8 cellular contexts compared by ENCODE assay signal in the genomic region with DNA sequence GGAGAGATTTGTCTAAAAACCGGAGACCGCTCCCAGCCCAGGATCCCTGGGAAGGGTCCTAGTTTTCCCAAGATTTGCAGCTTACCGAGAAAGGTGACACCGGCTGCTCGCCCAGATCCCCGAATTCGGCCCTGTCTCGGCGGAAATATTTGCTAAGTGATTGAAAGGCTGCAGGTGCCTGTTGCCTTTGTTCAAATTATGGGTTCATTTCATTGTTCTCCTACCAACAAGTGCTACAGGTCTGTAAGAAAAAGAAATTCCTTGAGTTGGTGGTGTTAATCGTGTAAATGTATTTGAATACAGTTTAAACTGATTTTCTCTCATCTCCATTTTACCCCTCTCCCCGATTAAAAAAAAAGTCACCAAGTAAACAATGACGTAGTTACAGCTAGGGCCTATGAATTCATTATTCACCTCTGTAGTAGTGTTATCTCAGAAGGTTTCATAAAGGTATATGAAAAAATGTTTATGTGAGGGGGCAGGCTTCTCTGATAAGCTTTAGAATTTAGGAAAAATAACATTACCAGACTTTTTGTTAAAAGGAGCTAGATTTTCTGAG. TPM values are rescaled to one million over a fixed set of nuclear protein-coding genes. Genes with fewer than 3 reads are reported as not detected.
DNase-seq lines count a peak whose midpoint lies in the region; ATAC-seq, FAIRE-seq and TF ChIP-seq lines count a peak whose summit lies in the region.

No MANE protein-coding gene starts in this region.

- intact Hi-C loops in Panc1 (cut with micrococcal nuclease; ENCODE audit: unreplicated experiment): loop anchor here (5.0 kb wide), 1 partner anchor 55 kb away; the partner anchor contains the start of gene JMJD1C

- DNase-seq in GM19239 (ENCODE audit: insufficient read length, low spot score): no peak
- no peak for DNase-seq in Panc1 (ENCODE audit: low read depth, low spot score)
- DNase-seq in dermis microvascular lymphatic vessel endothelial cell (ENCODE audit: low read depth in 2 of 2): peak; percentile 51 to 57
- DNase-seq in T-helper 9 cell: no peak

- H3K27me3 ChIP-seq in ACC112 (ENCODE audit: insufficient read depth, low read length) (no peaks in the 10 kb centered on the region), Panc1 (ENCODE audit: control insufficient read depth, insufficient read depth, low read length) (no peaks in the 10 kb centered on the region), muscle layer of colon (ENCODE audit: control insufficient read depth in 1 of 2, insufficient read depth in 2 of 2, low read length in 2 of 2) (no peaks in the 10 kb centered on the region)

- no peak for TF ChIP-seq CTCF in Panc1 (IDR thresholded peaks at IDR 0.05)

- H3K4me1 ChIP-seq in ACC112 (ENCODE audit: control insufficient read depth, insufficient read depth, low read length, unreplicated experiment) (peaks cover 37% of the 10 kb centered on the region), Panc1 (ENCODE audit: control insufficient read depth, insufficient read depth, low read length) (peaks cover 60% of the 10 kb centered on the region), muscle layer of colon (ENCODE audit: insufficient read depth, low read length) (peaks cover 37% of the 10 kb centered on the region)

- peak; percentile 80 for FAIRE-seq in GM19239 (lab: Jason Lieb, UNC)

- peaks cover 92% of the 10 kb centered on the region for H3K79me2 ChIP-seq in ACC112 (ENCODE audit: control insufficient read depth, insufficient read depth, low read length, unreplicated experiment)

- H3K9me3 ChIP-seq in Panc1 (ENCODE audit: control insufficient read depth, insufficient read depth, low read depth, low read length) (no peaks in the 10 kb centered on the region), muscle layer of colon (ENCODE audit: low read length) (no peaks in the 10 kb centered on the region)

- CTCF ChIA-PET in Panc1 (lab: Charles Lee): interaction anchor here (1.1 kb wide), 1 partner anchor 198 kb away, joined by 5 read pairs; no protein-coding TSS in a partner anchor

- peak overlapping the region; percentile 96 for H3K9ac ChIP-seq in muscle layer of colon (ENCODE audit: low read length)

- H3K27ac ChIP-seq in ACC112 (ENCODE audit: low read depth, low read length) (peak overlapping the region; percentile 92), Panc1 (ENCODE audit: low read length) (peak overlapping the region; percentile 94), muscle layer of colon (ENCODE audit: low read depth, low read length) (peak overlapping the region; percentile 74)

- POLR2A ChIA-PET in Panc1 (lab: Charles Lee): interaction anchor here (0.6 to 1.2 kb wide), 5 partner anchors 17 to 286 kb away, joined by 3 to 17 read pairs (median 3); no protein-coding TSS in a partner anchor

- ATAC-seq in Panc1 (no peak), HG02885 (IDR thresholded peaks at IDR 0.05; ENCODE audit: poor library complexity, unreplicated experiment) (no peak), HG02642 (IDR thresholded peaks at IDR 0.05; ENCODE audit: poor library complexity, unreplicated experiment) (no peak)

- TSS peak; percentile 75 for BruUV-seq in Panc1 (replicated peaks; lab: Mats Ljungman, UMichigan)

- H3K36me3 ChIP-seq in ACC112 (ENCODE audit: insufficient read depth, low read length) (no peaks in the 10 kb centered on the region), Panc1 (ENCODE audit: control insufficient read depth, insufficient read depth, low read length) (no peaks in the 10 kb centered on the region; the same call in 1 of the 2 replicates), muscle layer of colon (ENCODE audit: insufficient read depth, low read length) (no peaks in the 10 kb centered on the region)

- H3K4me3 ChIP-seq in ACC112 (ENCODE audit: low read depth, low read length) (peak overlapping the region; percentile 93), Panc1 (ENCODE audit: low read depth in 2 of 2, low read length in 2 of 2) (peak overlapping the region; percentile 70 to 83), muscle layer of colon (ENCODE audit: low read depth in 1 of 2, low read length in 2 of 2) (peak overlapping the region; percentile 67 to 91)

- peak overlapping the region; percentile 93 for H2AFZ ChIP-seq in ACC112 (ENCODE audit: low read length, unreplicated experiment)

- in situ Hi-C loops in Panc1 (cut with HindIII; ENCODE audit: low pct_unique_long_range_greater_than_20kb, low sequenced_read_pairs): no loop called here

RNA-seq across cellular contexts. Expression of gene REEP3, which starts 1.0 kb away (rescaled TPM):
- total RNA-seq in Panc1 (2021; ENCODE audit: unreplicated experiment): 135 TPM
- 42.3 TPM for polyA plus RNA-seq in Panc1 (2012; ENCODE audit: insufficient read length)
- 34.0 and 45.4 TPM in 2 replicates for total RNA-seq in dermis microvascular lymphatic vessel endothelial cell

RNA-seq across cellular contexts. Expression of gene JMJD1C, which starts 56.4 kb away (rescaled TPM):
- total RNA-seq in Panc1 (2021; ENCODE audit: unreplicated experiment): 88.3 TPM
- 28.9 TPM for polyA plus RNA-seq in Panc1 (2012; ENCODE audit: insufficient read length)
- total RNA-seq in dermis microvascular lymphatic vessel endothelial cell: 103 and 145 TPM in 2 replicates

Comparison
In these comparisons a context has a peak if more than half of its experiments do, and no peak if none do; other contexts are left out.
1. DNase-seq: peak in dermis microvascular lymphatic vessel endothelial cell (2 of 2); none in GM19239 (single experiment), Panc1 (single experiment) and T-helper 9 cell (single experiment).
2. Peak in every context shown above with its lines, with median percentiles within 50 percentile points of each other: H3K27ac ChIP-seq and H3K4me3 ChIP-seq.